ENCODE assay signal across 11 cellular contexts in the genomic region with DNA sequence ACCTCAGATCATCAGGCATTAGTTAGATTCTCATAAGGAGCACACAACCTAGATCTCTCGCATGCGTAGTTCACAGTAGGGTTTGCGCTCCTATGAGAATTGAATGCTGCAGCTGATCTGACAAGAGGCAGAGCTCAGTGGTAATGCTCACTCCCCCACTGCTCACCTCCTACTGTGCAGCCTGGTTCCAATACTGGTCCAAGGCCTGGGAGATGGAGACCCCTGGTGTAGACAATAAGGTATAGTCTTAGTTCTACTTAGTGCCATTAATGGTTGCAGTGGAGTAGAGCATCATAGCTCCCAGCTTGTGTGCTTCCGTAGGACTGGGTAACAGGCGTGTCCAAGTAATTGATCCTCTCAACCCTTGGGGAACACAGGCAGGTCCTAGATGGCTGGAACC.
"Had no signal": no experiment of that assay in that cellular context is flagged by ENCODE, and none has a peak within 500 bp of the region (broad histone marks: within the 10 kb centered on the region; RNA-seq: fewer than 3 reads in every experiment).

No MANE protein-coding gene starts in this region.

- H3K9ac ChIP-seq: parathyroid adenoma had no signal

- H3K4me1 ChIP-seq: parathyroid adenoma had no signal

- FAIRE-seq: astrocyte, urothelium cell line had no signal

- ATAC-seq: activated T-cell treated with anti-CD3 and anti-CD28 coated beads, Interleukin-2, amount 50 U/mL, for 72 hours; esophagus mucosa had no signal

- H2AFZ ChIP-seq: parathyroid adenoma had no signal

- H3K4me3 ChIP-seq: coronary artery had no signal

- H3K79me2 ChIP-seq: parathyroid adenoma had no signal

- DNase-seq: activated CD4-positive, alpha-beta memory T cell treated with anti-CD3 and anti-CD28 coated beads, Interleukin-2, amount 10 ng/mL, durations not matched to agents 7 days and 5 days; activated T-cell treated with anti-CD3 and anti-CD28 coated beads, Interleukin-2, amount 50 U/mL, for 72 hours; hippocampal formation; midbrain; naive B cell; stimulated activated CD4-positive, alpha-beta T cell treated with anti-CD3 and anti-CD28 coated beads, Interleukin-4, amount 100 ng/mL, for 1 hour had no signal

- H3K27ac ChIP-seq: coronary artery, parathyroid adenoma had no signal
